In genomic region chr1:31902509-31902857, GRCh38 we compare ENCODE assay signal across 21 cellular contexts. TPM values are rescaled to one million over a fixed set of nuclear protein-coding genes. Genes with fewer than 3 reads are reported as not detected.
DNase-seq lines count a peak whose midpoint lies in the region; ATAC-seq and TF ChIP-seq lines count a peak whose summit lies in the region.
"Had no signal": no experiment of that assay in that cellular context is flagged by ENCODE, and none has a peak within 500 bp of the region (broad histone marks: within the 10 kb centered on the region; RNA-seq: fewer than 3 reads in every experiment).

No MANE protein-coding gene starts in this region.

- no peak for TF ChIP-seq POLR2A in stomach (IDR thresholded peaks at IDR 0.05)

- TF ChIP-seq EP300 in stomach (IDR thresholded peaks at IDR 0.05), result no peak

- no peak for DNase-seq in stimulated activated naive CD8-positive, alpha-beta T cell treated with anti-CD3 and anti-CD28 coated beads, Interleukin-15, Interleukin-2, amounts not matched to agents 100 U/mL and 50 U/mL, for 24 hours
- DNase-seq in NAMALWA (ENCODE audit: low spot score) (peak; percentile 45), stomach (no peak), NCI-H146 treated with DMSO at 0.1 percent for 48 hours (lab: John Stamatoyannopoulos, UW; ENCODE audit: unreplicated experiment) (no peak), iPS-NIHi11 (ENCODE audit: low spot score) (no peak)
- DNase-seq: colonic mucosa; DMS79; H7; mesendoderm; NCI-H146; NCI-H2171; NCI-H526 treated with DMSO at 0.1 percent for 48 hours; PC-3; SHP77 treated with DMSO at 0.1 percent for 48 hours; stimulated activated naive CD4-positive, alpha-beta T cell had no signal

- no peaks in the 10 kb centered on the region for H3K9me3 ChIP-seq in stomach
- H3K9me3 ChIP-seq: colonic mucosa, tibial nerve had no signal

- no peaks in the 10 kb centered on the region for H3K9me3 Mint-ChIP-seq in stimulated activated naive CD8-positive, alpha-beta T cell treated with anti-CD3 and anti-CD28 coated beads, Interleukin-15, Interleukin-2, amounts not matched to agents 100 ng/mL and 50 ng/mL, for 24 hours
- no peaks in the 10 kb centered on the region for H3K9me3 Mint-ChIP-seq in activated T-helper 17 cell treated with anti-CD3 and anti-CD28 coated beads, Interleukin-2, amount 50 U/mL, for 72 hours

- H3K4me3 Mint-ChIP-seq in stimulated activated naive CD8-positive, alpha-beta T cell treated with anti-CD3 and anti-CD28 coated beads, Interleukin-15, Interleukin-2, amounts not matched to agents 100 ng/mL and 50 ng/mL, for 24 hours, result no peak overlapping the region
- H3K4me3 Mint-ChIP-seq in activated T-helper 17 cell treated with anti-CD3 and anti-CD28 coated beads, Interleukin-2, amount 50 U/mL, for 72 hours, result no peak overlapping the region
- H3K4me3 Mint-ChIP-seq: brain had no signal

- peaks cover 0 to 22% (median 3%) of the 10 kb centered on the region in 4 donors for H3K4me1 ChIP-seq in stomach
- H3K4me1 ChIP-seq: colonic mucosa had no signal

- H3K4me3 ChIP-seq in stomach, result no peak overlapping the region
- H3K4me3 ChIP-seq: colonic mucosa, tibial nerve had no signal

- H3K36me3 Mint-ChIP-seq in stimulated activated naive CD8-positive, alpha-beta T cell treated with anti-CD3 and anti-CD28 coated beads, Interleukin-15, Interleukin-2, amounts not matched to agents 100 ng/mL and 50 ng/mL, for 24 hours (ENCODE audit: low read depth), result peaks cover 29% of the 10 kb centered on the region
- peaks cover 31% of the 10 kb centered on the region for H3K36me3 Mint-ChIP-seq in activated T-helper 17 cell treated with anti-CD3 and anti-CD28 coated beads, Interleukin-2, amount 50 U/mL, for 72 hours (ENCODE audit: low read depth)

- no peak for ATAC-seq in stimulated activated naive CD8-positive, alpha-beta T cell treated with anti-CD3 and anti-CD28 coated beads, Interleukin-15, Interleukin-2, amounts not matched to agents 100 U/mL and 50 U/mL, for 24 hours
- ATAC-seq in activated T-helper 17 cell treated with anti-CD3 and anti-CD28 coated beads, Interleukin-2, amount 50 U/mL, for 72 hours (replicated peaks), result no peak
- ATAC-seq: PC-3 had no signal

- peaks cover 13 to 29% (median 27%) of the 10 kb centered on the region in 4 donors for H3K36me3 ChIP-seq in stomach
- H3K36me3 ChIP-seq: colonic mucosa had no signal

- H3K27ac ChIP-seq in stomach, result no peak overlapping the region
- H3K27ac ChIP-seq: colonic mucosa, KMS-11, tibial nerve had no signal

- intact Hi-C loops in stomach (cut with DNase I; ENCODE audit: low total_unique reads), result no loop called here

- H3K27me3 ChIP-seq in stomach, result no peaks in the 10 kb centered on the region
- H3K27me3 ChIP-seq: colonic mucosa, tibial nerve had no signal

- peaks cover 20% of the 10 kb centered on the region for H3K4me1 Mint-ChIP-seq in stimulated activated naive CD8-positive, alpha-beta T cell treated with anti-CD3 and anti-CD28 coated beads, Interleukin-15, Interleukin-2, amounts not matched to agents 100 ng/mL and 50 ng/mL, for 24 hours (ENCODE audit: low read depth)
- peaks cover 9% of the 10 kb centered on the region for H3K4me1 Mint-ChIP-seq in activated T-helper 17 cell treated with anti-CD3 and anti-CD28 coated beads, Interleukin-2, amount 50 U/mL, for 72 hours

- no peak for TF ChIP-seq CTCF in stomach (IDR thresholded peaks at IDR 0.05)

- peak overlapping the region; percentile 3 for H3K27ac Mint-ChIP-seq in stimulated activated naive CD8-positive, alpha-beta T cell treated with anti-CD3 and anti-CD28 coated beads, Interleukin-15, Interleukin-2, amounts not matched to agents 100 ng/mL and 50 ng/mL, for 24 hours
- peak overlapping the region; percentile 35 for H3K27ac Mint-ChIP-seq in activated T-helper 17 cell treated with anti-CD3 and anti-CD28 coated beads, Interleukin-2, amount 50 U/mL, for 72 hours
- H3K27ac Mint-ChIP-seq: brain, progenitor cell of endocrine pancreas had no signal

- 86 to 96% (median 95%) methylated on average over 5 of the region's 5 CpGs for WGBS in stomach, 5 donors

- no peaks in the 10 kb centered on the region for H3K27me3 Mint-ChIP-seq in stimulated activated naive CD8-positive, alpha-beta T cell treated with anti-CD3 and anti-CD28 coated beads, Interleukin-15, Interleukin-2, amounts not matched to agents 100 ng/mL and 50 ng/mL, for 24 hours
- H3K27me3 Mint-ChIP-seq in activated T-helper 17 cell treated with anti-CD3 and anti-CD28 coated beads, Interleukin-2, amount 50 U/mL, for 72 hours, result no peaks in the 10 kb centered on the region
- H3K27me3 Mint-ChIP-seq: progenitor cell of endocrine pancreas had no signal

RNA-seq across cellular contexts. Expression of gene PTP4A2, which starts 35.7 kb away (rescaled TPM):
- total RNA-seq in activated T-helper 17 cell treated with anti-CD3 and anti-CD28 coated beads, Interleukin-2, amount 50 U/mL, for 72 hours, result 100 to 1,000 TPM; 285 to 351 TPM
- 100 to 1,000 TPM in 3 of 5 donors, 10 to 100 TPM in 2; 81.7 to 330 (median 218) TPM for total RNA-seq in stomach
- polyA plus RNA-seq in stomach, result 100 to 1,000 TPM in 2 of 3 donors, 10 to 100 TPM in 1; 78.6 to 182 (median 153) TPM
